ENCODE assay signal across 20 cellular contexts in the genomic region with DNA sequence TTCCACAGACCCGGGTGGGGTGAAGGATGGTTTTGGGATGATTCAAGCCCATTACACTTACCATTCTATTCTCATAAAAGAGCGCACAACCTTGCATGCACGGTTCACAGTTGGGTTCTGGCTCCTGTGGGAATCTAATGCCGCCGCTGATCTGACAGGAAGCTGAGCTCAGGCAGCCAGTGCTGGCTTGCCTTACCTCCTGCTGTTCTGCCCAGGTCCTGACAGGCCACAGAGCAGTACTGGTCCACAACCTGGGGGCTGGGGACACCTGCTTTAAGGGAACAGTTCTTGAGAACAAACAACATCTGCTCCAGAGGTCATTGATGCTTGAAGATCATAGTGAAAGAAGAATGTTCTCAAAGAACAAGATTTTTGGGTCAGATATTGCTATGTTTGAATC. TPM values are rescaled to one million over a fixed set of nuclear protein-coding genes. Genes with fewer than 3 reads are reported as not detected.
DNase-seq lines count a peak whose midpoint lies in the region; ATAC-seq and TF ChIP-seq lines count a peak whose summit lies in the region.
"Had no signal": no experiment of that assay in that cellular context is flagged by ENCODE, and none has a peak within 500 bp of the region (broad histone marks: within the 10 kb centered on the region; RNA-seq: fewer than 3 reads in every experiment).

No MANE protein-coding gene starts in this region.

- no peaks in the 10 kb centered on the region for H4K20me1 ChIP-seq in BLaER1 treated with 17β-estradiol and CSF1 and Interleukin-3, amounts not matched to agents 10 nM and 100 nM
- H4K20me1 ChIP-seq in Karpas-422 (ENCODE audit: insufficient read depth, low read depth, low read length) = no peaks in the 10 kb centered on the region

- no peak overlapping the region for H3K4me3 Mint-ChIP-seq in WTC11
- H3K4me3 Mint-ChIP-seq: activated naive CD4-positive, alpha-beta T cell treated with anti-CD3 and anti-CD28 coated beads, Interleukin-2, amount 50 U/mL, for 24 hours had no signal

- no peak overlapping the region for H3K27ac Mint-ChIP-seq in WTC11
- H3K27ac Mint-ChIP-seq: activated naive CD4-positive, alpha-beta T cell treated with anti-CD3 and anti-CD28 coated beads, Interleukin-2, amount 50 U/mL, for 24 hours had no signal

- POLR2A ChIA-PET in WTC11 (lab: Charles Lee) = no interaction called here

- H3K4me2 ChIP-seq in BLaER1 treated with 17β-estradiol and CSF1 and Interleukin-3, amounts not matched to agents 10 nM and 100 nM = peak overlapping the region; percentile 50 to 81 (median 63)
- H3K4me2 ChIP-seq in Karpas-422 (ENCODE audit: low read depth, low read length, poor library complexity, severe bottlenecking) = no peak overlapping the region

- H3K4me1 ChIP-seq in BLaER1 treated with 17β-estradiol and CSF1 and Interleukin-3, amounts not matched to agents 10 nM and 100 nM = peaks cover 14 to 55% (median 23%) of the 10 kb centered on the region in 10 experiments
- H3K4me1 ChIP-seq in Karpas-422 (ENCODE audit: low read length) (no peaks in the 10 kb centered on the region), gastrocnemius medialis (no peaks in the 10 kb centered on the region)
- H3K4me1 ChIP-seq: Caco-2, gastroesophageal sphincter, suprapubic skin had no signal

- no peak overlapping the region for H2AFZ ChIP-seq in Karpas-422 (ENCODE audit: low read length)

- peak; percentile 74 for ATAC-seq in GM19438 (IDR thresholded peaks at IDR 0.05; ENCODE audit: low read depth, unreplicated experiment)
- peak; percentile 38 for ATAC-seq in HG02884 (IDR thresholded peaks at IDR 0.05; ENCODE audit: unreplicated experiment)
- ATAC-seq in WTC11 = no peak; the same call in none of the 2 replicates
- ATAC-seq in gastrocnemius medialis = no peak
- ATAC-seq: gastroesophageal sphincter, Panc1 had no signal

- no peaks in the 10 kb centered on the region; the same call in 1 of the 2 replicates for H3K9me2 ChIP-seq in Karpas-422 (replicated peaks; ENCODE audit: insufficient read depth, low read length)

- no peaks in the 10 kb centered on the region for H3K36me3 ChIP-seq in BLaER1 treated with 17β-estradiol and CSF1 and Interleukin-3, amounts not matched to agents 10 nM and 100 nM
- no peaks in the 10 kb centered on the region for H3K36me3 ChIP-seq in Karpas-422 (ENCODE audit: insufficient read depth, low read length)
- no peaks in the 10 kb centered on the region for H3K36me3 ChIP-seq in gastrocnemius medialis
- H3K36me3 ChIP-seq: gastroesophageal sphincter, MG63, suprapubic skin had no signal

- no peaks in the 10 kb centered on the region for H3K27me3 ChIP-seq in BLaER1 treated with 17β-estradiol and CSF1 and Interleukin-3, amounts not matched to agents 10 nM and 100 nM
- H3K27me3 ChIP-seq in Karpas-422 (ENCODE audit: low read length) = no peaks in the 10 kb centered on the region
- H3K27me3 ChIP-seq in gastrocnemius medialis = no peaks in the 10 kb centered on the region
- H3K27me3 ChIP-seq: gastroesophageal sphincter, MG63, suprapubic skin had no signal

- H3K9ac ChIP-seq in BLaER1 treated with 17β-estradiol and CSF1 and Interleukin-3, amounts not matched to agents 10 nM and 100 nM = no peak overlapping the region
- no peak overlapping the region for H3K9ac ChIP-seq in Karpas-422 (ENCODE audit: low read length)

- TF ChIP-seq POLR2A in gastrocnemius medialis (IDR thresholded peaks at IDR 0.05) = no peak

- no peak for TF ChIP-seq CTCF in WTC11 (IDR thresholded peaks at IDR 0.05)
- no peak for TF ChIP-seq CTCF in gastrocnemius medialis (IDR thresholded peaks at IDR 0.05 in 4 of 5, conservative IDR thresholded peaks at IDR 0.05 in 1 of 5)

- H3K9me3 Mint-ChIP-seq in WTC11 = peaks cover 67% of the 10 kb centered on the region
- H3K9me3 Mint-ChIP-seq: activated naive CD4-positive, alpha-beta T cell treated with anti-CD3 and anti-CD28 coated beads, Interleukin-2, amount 50 U/mL, for 24 hours had no signal

- peaks cover 40% of the 10 kb centered on the region for H3K36me3 Mint-ChIP-seq in WTC11
- H3K36me3 Mint-ChIP-seq: activated naive CD4-positive, alpha-beta T cell treated with anti-CD3 and anti-CD28 coated beads, Interleukin-2, amount 50 U/mL, for 24 hours had no signal

- no peak overlapping the region for H3K27ac ChIP-seq in BLaER1 treated with 17β-estradiol and CSF1 and Interleukin-3, amounts not matched to agents 10 nM and 100 nM
- no peak overlapping the region for H3K27ac ChIP-seq in Karpas-422 (ENCODE audit: low read length)
- H3K27ac ChIP-seq in gastrocnemius medialis = no peak overlapping the region
- H3K27ac ChIP-seq: gastroesophageal sphincter, suprapubic skin had no signal

- CTCF ChIA-PET in WTC11 (lab: Charles Lee) = no interaction called here

- intact Hi-C loops in gastrocnemius medialis (cut with DNase I; ENCODE audit: low total_unique reads) = no loop called here

- H3K9me3 ChIP-seq in BLaER1 treated with 17β-estradiol and CSF1 and Interleukin-3, amounts not matched to agents 10 nM and 100 nM (replicated peaks in 1 of 11) = no peaks in the 10 kb centered on the region; a peak in 1 of 22 replicates
- H3K9me3 ChIP-seq in Karpas-422 (ENCODE audit: low read length) (no peaks in the 10 kb centered on the region), gastrocnemius medialis (no peaks in the 10 kb centered on the region)
- H3K9me3 ChIP-seq: Caco-2, gastroesophageal sphincter, MG63, suprapubic skin had no signal

- H3K4me3 ChIP-seq in BLaER1 treated with 17β-estradiol and CSF1 and Interleukin-3, amounts not matched to agents 10 nM and 100 nM = no peak overlapping the region
- no peak overlapping the region for H3K4me3 ChIP-seq in Karpas-422 (ENCODE audit: low read length)
- H3K4me3 ChIP-seq in gastrocnemius medialis = no peak overlapping the region
- H3K4me3 ChIP-seq: gastroesophageal sphincter, MG63, suprapubic skin had no signal

- no peaks in the 10 kb centered on the region for H3K27me3 Mint-ChIP-seq in WTC11 (ENCODE audit: low read depth)
- H3K27me3 Mint-ChIP-seq: activated naive CD4-positive, alpha-beta T cell treated with anti-CD3 and anti-CD28 coated beads, Interleukin-2, amount 50 U/mL, for 24 hours had no signal

- peaks cover 10% of the 10 kb centered on the region for H3K4me1 Mint-ChIP-seq in WTC11
- H3K4me1 Mint-ChIP-seq: activated naive CD4-positive, alpha-beta T cell treated with anti-CD3 and anti-CD28 coated beads, Interleukin-2, amount 50 U/mL, for 24 hours had no signal

- H3K79me2 ChIP-seq in Karpas-422 (ENCODE audit: low read length) = no peaks in the 10 kb centered on the region

- DNase-seq in WTC11 (ENCODE audit: low spot score) (peak; percentile 22), MV-4-11 (lab: John Stamatoyannopoulos, UW) (no peak), Karpas-422 (no peak), gastrocnemius medialis (no peak), 8988T (no peak)
- DNase-seq: ACHN; activated CD4-positive, CD25-positive, alpha-beta regulatory T cell; activated CD8-positive, alpha-beta memory T cell treated with anti-CD3 and anti-CD28 coated beads, Interleukin-2, amount 50 U/mL, for 48 hours; Caco-2; effector memory CD4-positive, alpha-beta T cell; islet precursor cell; MG63; NCI-H2227 treated with DMSO at 0.1 percent for 48 hours had no signal

- in situ Hi-C loops in gastrocnemius medialis (cut with MboI; ENCODE audit: low sequenced_read_pairs in 4 of 4) = loop anchor here in 2 of 4 donors (25.0 kb wide), 1 partner anchor 849 kb away; no protein-coding TSS in a partner anchor

TF ChIP-seq in WTC11, 78 proteins besides CTCF, POLR2A, EP300 and RAD21 (continues in another document):
- TF ChIP-seq SOX15 (CRISPR knock-in tag; IDR thresholded peaks at IDR 0.05) (no peak), ELF4 (CRISPR knock-in tag; IDR thresholded peaks at IDR 0.05; ENCODE audit: low read depth) (no peak)
- TF ChIP-seq, protein P1, sequence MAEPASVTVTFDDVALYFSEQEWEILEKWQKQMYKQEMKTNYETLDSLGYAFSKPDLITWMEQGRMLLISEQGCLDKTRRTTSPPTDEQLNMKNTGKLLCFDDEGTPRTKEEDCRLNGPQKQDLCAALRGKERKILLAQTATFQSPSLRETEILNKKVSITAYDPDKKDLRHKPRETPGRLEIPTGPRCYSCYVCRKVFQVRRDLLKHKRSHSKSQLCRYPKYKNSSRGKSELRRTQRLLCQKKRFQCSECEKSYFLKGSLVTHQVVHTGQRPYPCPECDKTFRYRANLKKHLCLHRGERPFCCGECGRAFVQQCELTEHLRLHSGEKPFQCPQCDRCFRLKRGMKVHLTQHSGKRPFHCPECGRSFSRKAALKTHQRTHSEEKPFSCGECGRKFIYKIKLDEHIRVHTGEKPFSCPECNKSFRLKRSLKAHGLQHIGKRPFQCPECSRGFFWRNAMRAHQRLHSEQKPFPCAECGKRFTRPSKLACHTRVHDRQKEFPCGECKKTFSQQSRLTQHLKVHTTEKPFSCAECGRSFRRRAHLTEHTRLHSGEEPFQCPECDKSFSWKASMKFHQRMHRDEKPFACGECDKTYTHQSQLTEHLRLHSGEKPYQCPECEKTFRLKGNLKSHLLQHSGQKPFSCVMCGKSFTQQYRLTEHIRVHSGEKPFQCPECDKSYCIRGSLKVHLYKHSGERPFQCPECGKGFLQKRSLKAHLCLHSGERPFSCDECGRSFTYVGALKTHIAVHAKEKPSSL (CRISPR knock-in tag; conservative IDR thresholded peaks at IDR 0.05) = no peak

RNA-seq across cellular contexts. Expression of a gene that starts 8.0 kb away (rescaled TPM):
- 0.41 to 0.52 TPM (median 0.44 TPM) in 3 replicates for total RNA-seq in WTC11 (2021)
- total RNA-seq in Karpas-422 (2014; rRNA removed; shearing (Covaris generic); ENCODE audit: low replicate concordance) = not detected in 2 replicates
- total RNA-seq in gastrocnemius medialis = under 1 TPM; 0.07 to 0.15 (median 0.10) TPM

Comparison
In these comparisons a context has a peak if more than half of its experiments do, and no peak if none do; other contexts are left out.
1. ATAC-seq: peak in GM19438 (single experiment) and HG02884 (single experiment); none in WTC11 (single experiment) and gastrocnemius medialis (0 of 2).